8 cellular contexts compared by ENCODE assay signal in genomic region chr22:21468194-21469096, GRCh38. TPM values are rescaled to one million over a fixed set of nuclear protein-coding genes. Genes with fewer than 3 reads are reported as not detected.
DNase-seq lines count a peak whose midpoint lies in the region; ATAC-seq and TF ChIP-seq lines count a peak whose summit lies in the region.
"Not testable (repeated sequence)": the region's sequence is repeated elsewhere in the genome, so short reads cannot be mapped to it uniquely, and the experiment has no call there.

No MANE protein-coding gene starts in this region.

- not testable (repeated sequence) for H3F3A ChIP-seq in MM.1S (ENCODE audit: insufficient read depth, low read length)

- H3K9me2 ChIP-seq in MM.1S (replicated peaks; ENCODE audit: insufficient read depth, low read length): not testable (repeated sequence)

- not testable (repeated sequence) for H3K4me1 Mint-ChIP-seq in dendritic cell treated with granulocyte-macrophage colony-stimulating factor and Interleukin-4, amounts not matched to agents 40 ng/mL and 50 ng/mL, for 4 days (ENCODE audit: low read depth)

- not testable (repeated sequence) for H3K79me2 ChIP-seq in MM.1S (ENCODE audit: low read length)

- not testable (repeated sequence) for H3K4me3 ChIP-seq in MM.1S (ENCODE audit: low read length)
- H3K4me3 ChIP-seq in skeletal muscle satellite cell (ENCODE audit: low read length): peak overlapping the region; percentile 63
- H3K4me3 ChIP-seq in transverse colon: peak overlapping the region in 3 of 4 donors; percentile 27 to 50 (median 32)

- peak overlapping the region; percentile 76 for H3K4me3 Mint-ChIP-seq in dendritic cell treated with granulocyte-macrophage colony-stimulating factor and Interleukin-4, amounts not matched to agents 40 ng/mL and 50 ng/mL, for 4 days

- H3K4me1 ChIP-seq in MM.1S (ENCODE audit: low read length); skeletal muscle satellite cell (ENCODE audit: control insufficient read depth, insufficient read depth, low read length); transverse colon: not testable (repeated sequence)

- intact Hi-C loops in dendritic cell treated with granulocyte-macrophage colony-stimulating factor and Interleukin-4, amounts not matched to agents 40 ng/mL and 50 ng/mL, for 4 days (cut with micrococcal nuclease); transverse colon (cut with DNase I; ENCODE audit: low total_unique reads): not testable (repeated sequence)

- H3K27me3 ChIP-seq in MM.1S (replicated peaks; ENCODE audit: insufficient read depth, low read length); skeletal muscle satellite cell (ENCODE audit: control insufficient read depth, insufficient read depth, low read length); transverse colon: not testable (repeated sequence)

- not testable (repeated sequence) for H3K9me3 ChIP-seq in MM.1S (replicated peaks; ENCODE audit: insufficient read depth, low read length); skeletal muscle satellite cell (replicated peaks; ENCODE audit: low read length); transverse colon

- H3K9ac ChIP-seq in MM.1S (ENCODE audit: low read length); skeletal muscle satellite cell (ENCODE audit: low read depth, low read length): not testable (repeated sequence)

- WGBS in transverse colon (ENCODE audit: low coverage in 1 of 2), 2 donors: no CpG with 5 or more reads among the region's 60 CpGs

- not testable (repeated sequence) for H2AFZ ChIP-seq in MM.1S (ENCODE audit: low read length)

- in situ Hi-C loops in transverse colon (cut with MboI; ENCODE audit: low pct_ligation_motif_present in 1 of 4, low pct_unique_long_range_greater_than_20kb in 1 of 4, low sequenced_read_pairs in 3 of 4): not testable (repeated sequence)

- not testable (repeated sequence) for H3K36me3 Mint-ChIP-seq in dendritic cell treated with granulocyte-macrophage colony-stimulating factor and Interleukin-4, amounts not matched to agents 40 ng/mL and 50 ng/mL, for 4 days (ENCODE audit: low read depth)

- not testable (repeated sequence) for TF ChIP-seq POLR2A in transverse colon (IDR thresholded peaks at IDR 0.05)

- TF ChIP-seq EP300 in transverse colon (IDR thresholded peaks at IDR 0.05; ENCODE audit: low read depth): not testable (repeated sequence)

- peak overlapping the region; percentile 51; the same call in 1 of the 2 replicates for H3K27ac ChIP-seq in MM.1S (ENCODE audit: low read length)
- peak overlapping the region; percentile 73 to 84 (median 79) for H3K27ac ChIP-seq in transverse colon

- not testable (repeated sequence) for H3K4me2 ChIP-seq in MM.1S (ENCODE audit: low read depth, low read length)
- H3K4me2 ChIP-seq in skeletal muscle satellite cell (ENCODE audit: low read length): peak overlapping the region; percentile 76

- ATAC-seq in GM18520 (IDR thresholded peaks at IDR 0.05; ENCODE audit: unreplicated experiment): peak; percentile 77
- peak; percentile 87 for ATAC-seq in HG02840 (IDR thresholded peaks at IDR 0.05; ENCODE audit: low FRiP score, unreplicated experiment)

- not testable (repeated sequence) for H4K20me1 ChIP-seq in MM.1S (ENCODE audit: insufficient read depth, low read length)

- not testable (repeated sequence) for H3K36me3 ChIP-seq in MM.1S (replicated peaks; ENCODE audit: insufficient read depth, low read length); skeletal muscle satellite cell (ENCODE audit: insufficient read depth, low read length); transverse colon

- peak; percentile 81 for DNase-seq in MM.1S
- peak; percentile 75 for DNase-seq in activated CD8-positive, alpha-beta memory T cell treated with anti-CD3 and anti-CD28 coated beads, Interleukin-2, amount 50 U/mL, for 1 hour (ENCODE audit: extremely low read depth)
- peak; percentile 92 for DNase-seq in kidney tubule cell (ENCODE audit: low spot score)
- DNase-seq in transverse colon: peak; percentile 94

- not testable (repeated sequence) for H3K27me3 Mint-ChIP-seq in dendritic cell treated with granulocyte-macrophage colony-stimulating factor and Interleukin-4, amounts not matched to agents 40 ng/mL and 50 ng/mL, for 4 days

- TF ChIP-seq CTCF in MM.1S (IDR thresholded peaks at IDR 0.05; ENCODE audit: low read length); transverse colon (IDR thresholded peaks at IDR 0.05): not testable (repeated sequence)

- H3K9me3 Mint-ChIP-seq in dendritic cell treated with granulocyte-macrophage colony-stimulating factor and Interleukin-4, amounts not matched to agents 40 ng/mL and 50 ng/mL, for 4 days: not testable (repeated sequence)

- H3K27ac Mint-ChIP-seq in dendritic cell treated with granulocyte-macrophage colony-stimulating factor and Interleukin-4, amounts not matched to agents 40 ng/mL and 50 ng/mL, for 4 days: peak overlapping the region; percentile 84

RNA-seq across cellular contexts. Expression of gene TMEM191C, which starts 1.3 kb away (rescaled TPM):
- 1.1 and 2.8 TPM in 2 replicates for total RNA-seq in skeletal muscle satellite cell (2012; rRNA removed)
- total RNA-seq in transverse colon: 10 to 100 TPM in 1 of 4 donors, 1 to 10 TPM in 3; 5.6 to 15.0 (median 6.4) TPM

RNA-seq across cellular contexts. Expression of gene HIC2, which starts 51.3 kb away (rescaled TPM):
- 2.5 and 3.3 TPM in 2 replicates for total RNA-seq in skeletal muscle satellite cell (2012; rRNA removed)
- 10 to 100 TPM in 2 of 4 donors, 1 to 10 TPM in 2; 7.2 to 71.4 (median 9.2) TPM for total RNA-seq in transverse colon
